ENCODE assay signal across 28 cellular contexts in the genomic region with DNA sequence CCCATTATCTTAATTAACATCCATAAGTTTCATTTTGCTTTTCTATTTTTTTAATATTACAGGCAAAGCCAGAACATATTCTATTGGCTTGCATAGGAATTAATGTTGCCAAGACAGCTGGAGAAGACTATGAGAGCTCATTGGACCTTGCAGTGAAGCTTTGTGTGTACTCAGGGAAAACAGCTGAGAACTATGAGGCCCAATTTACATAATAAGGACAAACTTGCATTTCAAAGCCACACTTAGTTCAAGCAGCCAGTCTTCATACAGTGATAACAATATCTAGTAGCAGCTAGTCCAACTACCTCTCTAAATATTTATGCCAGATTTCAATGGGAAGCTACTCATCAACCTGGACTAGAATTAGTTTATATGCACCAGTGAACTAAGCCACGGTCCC.
"Had no signal": no experiment of that assay in that cellular context is flagged by ENCODE, and none has a peak within 500 bp of the region (broad histone marks: within the 10 kb centered on the region; RNA-seq: fewer than 3 reads in every experiment).

No MANE protein-coding gene starts in this region.

- ATAC-seq: left colon; left lung; lower lobe of right lung; natural killer cell; pancreas; right cardiac atrium; stimulated activated effector memory CD8-positive, alpha-beta T cell treated with anti-CD3 and anti-CD28 coated beads, Interleukin-12 subunit alpha, Interleukin-12 subunit beta, amount 100 ng/mL, for 72 hours; stimulated activated naive CD8-positive, alpha-beta T cell treated with anti-CD3 and anti-CD28 coated beads, Interleukin-15, amount 100 ng/mL, for 72 hours had no signal

- H3K27me3 ChIP-seq: left lung, sigmoid colon, spleen, tibial nerve, uterus had no signal

- H3K27ac Mint-ChIP-seq: immature natural killer cell; mesothelial cell of epicardium; naive B cell; natural killer cell; stimulated activated effector memory CD8-positive, alpha-beta T cell treated with anti-CD3 and anti-CD28 coated beads, Interleukin-12 subunit alpha, Interleukin-12 subunit beta, amount 100 ng/mL, for 72 hours; stimulated activated naive CD8-positive, alpha-beta T cell treated with anti-CD3 and anti-CD28 coated beads, Interleukin-15, amount 100 ng/mL, for 72 hours; type B pancreatic cell had no signal

- H3K4me3 ChIP-seq: left lung, lower lobe of right lung, pancreas, prostate gland, sigmoid colon, spleen, tibial nerve, uterus had no signal

- FAIRE-seq: islet of Langerhans, small intestine had no signal

- DNase-seq: hippocampal formation; immature natural killer cell; kidney; left colon; left lung; lower lobe of right lung; mammary epithelial cell; mesendoderm; naive B cell; natural killer cell; pancreas; posterior cingulate gyrus; retina; right cardiac atrium; sigmoid colon; small intestine; spleen; stimulated activated CD4-positive, alpha-beta T cell treated with anti-CD3 and anti-CD28 coated beads, Interleukin-4, amount 100 ng/mL, for 24 hours; stimulated activated naive CD4-positive, alpha-beta T cell; stimulated activated naive CD8-positive, alpha-beta T cell treated with anti-CD3 and anti-CD28 coated beads, Interleukin-15, amount 100 ng/mL, for 72 hours; substantia nigra; uterus had no signal

- H3K27ac ChIP-seq: left lung, lower lobe of right lung, pancreas, prostate gland, sigmoid colon, spleen, tibial nerve, uterus had no signal

- H3K36me3 ChIP-seq: left lung, lower lobe of right lung, pancreas, prostate gland, sigmoid colon, spleen, tibial nerve, uterus had no signal

- H3K9me3 ChIP-seq: left lung, lower lobe of right lung, pancreas, prostate gland, sigmoid colon, spleen, tibial nerve, uterus had no signal

- H3K4me1 ChIP-seq: left lung, lower lobe of right lung, pancreas, prostate gland, sigmoid colon, spleen, tibial nerve, uterus had no signal

- H3K27me3 Mint-ChIP-seq: naive B cell; stimulated activated naive CD8-positive, alpha-beta T cell treated with anti-CD3 and anti-CD28 coated beads, Interleukin-15, amount 100 ng/mL, for 72 hours; type B pancreatic cell had no signal

- H3K36me3 Mint-ChIP-seq: immature natural killer cell; mesothelial cell of epicardium; naive B cell; natural killer cell; stimulated activated effector memory CD8-positive, alpha-beta T cell treated with anti-CD3 and anti-CD28 coated beads, Interleukin-12 subunit alpha, Interleukin-12 subunit beta, amount 100 ng/mL, for 72 hours; type B pancreatic cell had no signal

- H3K9me3 Mint-ChIP-seq: stimulated activated effector memory CD8-positive, alpha-beta T cell treated with anti-CD3 and anti-CD28 coated beads, Interleukin-12 subunit alpha, Interleukin-12 subunit beta, amount 100 ng/mL, for 72 hours; stimulated activated naive CD8-positive, alpha-beta T cell treated with anti-CD3 and anti-CD28 coated beads, Interleukin-15, amount 100 ng/mL, for 72 hours; type B pancreatic cell had no signal

- H3K4me1 Mint-ChIP-seq: immature natural killer cell; naive B cell; natural killer cell; stimulated activated effector memory CD8-positive, alpha-beta T cell treated with anti-CD3 and anti-CD28 coated beads, Interleukin-12 subunit alpha, Interleukin-12 subunit beta, amount 100 ng/mL, for 72 hours; stimulated activated naive CD8-positive, alpha-beta T cell treated with anti-CD3 and anti-CD28 coated beads, Interleukin-15, amount 100 ng/mL, for 72 hours had no signal

- H3K4me3 Mint-ChIP-seq: immature natural killer cell; mesothelial cell of epicardium; naive B cell; natural killer cell; stimulated activated effector memory CD8-positive, alpha-beta T cell treated with anti-CD3 and anti-CD28 coated beads, Interleukin-12 subunit alpha, Interleukin-12 subunit beta, amount 100 ng/mL, for 72 hours; stimulated activated naive CD8-positive, alpha-beta T cell treated with anti-CD3 and anti-CD28 coated beads, Interleukin-15, amount 100 ng/mL, for 72 hours; type B pancreatic cell had no signal
